ENCODE assay signal across 22 cellular contexts in genomic region chr3:12716605-12717121, GRCh38. TPM values are rescaled to one million over a fixed set of nuclear protein-coding genes. Genes with fewer than 3 reads are reported as not detected.
A peak's percentile ranks its signal among the peaks of the same experiment; 100 is the strongest.
DNase-seq lines count a peak whose midpoint lies in the region; ATAC-seq and TF ChIP-seq lines count a peak whose summit lies in the region.
"Had no signal": no experiment of that assay in that cellular context is flagged by ENCODE, and none has a peak within 500 bp of the region (broad histone marks: within the 10 kb centered on the region; RNA-seq: fewer than 3 reads in every experiment).

No MANE protein-coding gene starts in this region.

- no peak overlapping the region; the same call in 1 of the 2 replicates for H3K9ac ChIP-seq in MM.1S (ENCODE audit: low read length)

- DNase-seq in Caki2 (ENCODE audit: low read depth) (peak; percentile 53), MM.1S (peak; percentile 37), cardiac fibroblast (ENCODE audit: low read depth in 2 of 2) (peak; percentile 37 to 57), lung microvascular endothelial cell (ENCODE audit: low read depth in 2 of 2) (peak; percentile 31 to 56), tibial artery (no peak), gastrocnemius medialis (no peak), RPMI8226 (no peak)
- DNase-seq: activated CD8-positive, alpha-beta T cell treated with anti-CD3 and anti-CD28 coated beads, Interleukin-2, amount 10 ng/mL, durations not matched to agents 7 days and 5 days; anterior cingulate cortex; cortex of kidney; DMS53; Kasumi-1; left lung; naive B cell; NCI-H1694 treated with DMSO at 0.1 percent for 48 hours; NCI-H510A; WERI-Rb-1 had no signal

- no peaks in the 10 kb centered on the region for H3K36me3 ChIP-seq in MM.1S (replicated peaks; ENCODE audit: insufficient read depth, low read length)
- H3K36me3 ChIP-seq in tibial artery = no peaks in the 10 kb centered on the region
- H3K36me3 ChIP-seq in gastrocnemius medialis = no peaks in the 10 kb centered on the region
- H3K36me3 ChIP-seq: esophagus muscularis mucosa, left lung, prostate gland, WERI-Rb-1 had no signal

- H3K9me2 ChIP-seq in MM.1S (replicated peaks; ENCODE audit: insufficient read depth, low read length) = no peaks in the 10 kb centered on the region

- H3K4me3 ChIP-seq in MM.1S (ENCODE audit: low read length) (peak overlapping the region; percentile 48), cardiac fibroblast (replicated peaks in 1 of 2; ENCODE audit: low read depth in 2 of 2, low read length in 2 of 2) (no peak overlapping the region), tibial artery (no peak overlapping the region), gastrocnemius medialis (no peak overlapping the region)
- H3K4me3 ChIP-seq: esophagus muscularis mucosa, left lung, prostate gland had no signal

- H3K27ac ChIP-seq in MM.1S (ENCODE audit: low read length) (no peak overlapping the region; the same call in 1 of the 2 replicates), tibial artery (no peak overlapping the region), gastrocnemius medialis (no peak overlapping the region)
- H3K27ac ChIP-seq: esophagus muscularis mucosa, left lung, prostate gland, WERI-Rb-1 had no signal

- ATAC-seq in gastrocnemius medialis (no peak), HG03378 (IDR thresholded peaks at IDR 0.05; ENCODE audit: unreplicated experiment) (no peak)
- ATAC-seq: activated CD8-positive, alpha-beta T cell treated with anti-CD3 and anti-CD28 coated beads, Interleukin-2, amount 10 ng/mL, durations not matched to agents 7 days and 5 days; left lung had no signal

- H3K9me3 ChIP-seq in MM.1S (replicated peaks; ENCODE audit: insufficient read depth, low read length) (no peaks in the 10 kb centered on the region), tibial artery (no peaks in the 10 kb centered on the region), gastrocnemius medialis (no peaks in the 10 kb centered on the region)
- H3K9me3 ChIP-seq: esophagus muscularis mucosa, left lung, prostate gland had no signal

- peak overlapping the region; percentile 78 for H2AFZ ChIP-seq in MM.1S (ENCODE audit: low read length)

- intact Hi-C loops in tibial artery (cut with DNase I; ENCODE audit: low total_unique reads) (no loop called here), gastrocnemius medialis (cut with DNase I; ENCODE audit: low total_unique reads) (no loop called here)

- no peaks in the 10 kb centered on the region for H4K20me1 ChIP-seq in MM.1S (ENCODE audit: insufficient read depth, low read length)

- TF ChIP-seq CTCF in MM.1S (IDR thresholded peaks at IDR 0.05; ENCODE audit: low read length) = no peak
- no peak for TF ChIP-seq CTCF in cardiac fibroblast (IDR thresholded peaks at IDR 0.05; ENCODE audit: low read depth, low read length)
- TF ChIP-seq CTCF in tibial artery (IDR thresholded peaks at IDR 0.05) = no peak
- TF ChIP-seq CTCF in gastrocnemius medialis (IDR thresholded peaks at IDR 0.05 in 4 of 5, conservative IDR thresholded peaks at IDR 0.05 in 1 of 5) = no peak

- no peaks in the 10 kb centered on the region for H3K79me2 ChIP-seq in MM.1S (ENCODE audit: low read length)

- in situ Hi-C loops in Caki2 (cut with HindIII; ENCODE audit: low pct_unique_long_range_greater_than_20kb, low sequenced_read_pairs) = no loop called here
- in situ Hi-C loops in gastrocnemius medialis (cut with MboI; ENCODE audit: low sequenced_read_pairs in 4 of 4) = loop anchor here in 3 of 4 donors (25.0 kb wide), 2 partner anchors 154 to 579 kb away; partner anchors contain the start of gene MKRN2 (in 1 of the 3)

- H3K4me1 ChIP-seq in MM.1S (ENCODE audit: low read length) (peaks cover 4% of the 10 kb centered on the region; the same call in 1 of the 2 replicates), tibial artery (peaks cover 0 to 10% (median 4%) of the 10 kb centered on the region in 4 donors), gastrocnemius medialis (peaks cover 3 to 4% of the 10 kb centered on the region in 2 donors)
- H3K4me1 ChIP-seq: prostate gland had no signal

- no peaks in the 10 kb centered on the region for H3F3A ChIP-seq in MM.1S (ENCODE audit: insufficient read depth, low read length)

- peak overlapping the region; percentile 69; the same call in 1 of the 2 replicates for H3K4me2 ChIP-seq in MM.1S (ENCODE audit: low read depth, low read length)

- H3K27me3 ChIP-seq in MM.1S (replicated peaks; ENCODE audit: insufficient read depth, low read length) (no peaks in the 10 kb centered on the region), tibial artery (no peaks in the 10 kb centered on the region), gastrocnemius medialis (no peaks in the 10 kb centered on the region)
- H3K27me3 ChIP-seq: esophagus muscularis mucosa, left lung had no signal

- TF ChIP-seq POLR2A in gastrocnemius medialis (IDR thresholded peaks at IDR 0.05) = no peak

RNA-seq across cellular contexts. Expression of gene TMEM40, which starts 42.4 kb away (rescaled TPM):
- not detected in 2 replicates for total RNA-seq in Caki2 (2014; rRNA removed; shearing (Covaris generic); ENCODE audit: low replicate concordance)
- total RNA-seq in lung microvascular endothelial cell = not detected in 2 replicates
- 1 to 10 TPM in 1 of 4 donors, under 1 TPM in 1, not detected in 2; 0.62 to 1.2 TPM for total RNA-seq in gastrocnemius medialis
- total RNA-seq: activated CD8-positive, alpha-beta T cell treated with anti-CD3 and anti-CD28 coated beads, Interleukin-2, amount 10 ng/mL, durations not matched to agents 7 days and 5 days; activated T-helper 2 cell treated with anti-CD3 and anti-CD28 coated beads, Interferon-gamma antibody, Interleukin-2, Interleukin-4, amounts not matched to agents 10 μg/mL and 5 μg/mL and 100 μg/mL, durations not matched to agents 14 hours and 24 hours and 36 hours; B cell; esophagus muscularis mucosa had no signal

RNA-seq across cellular contexts. Expression of gene RAF1, which starts 52.7 kb away (rescaled TPM):
- total RNA-seq in Caki2 (2014; rRNA removed; shearing (Covaris generic); ENCODE audit: low replicate concordance) = 59.0 and 67.3 TPM in 2 replicates
- total RNA-seq in lung microvascular endothelial cell = 74.8 and 84.7 TPM in 2 replicates
- total RNA-seq in gastrocnemius medialis = 100 to 1,000 TPM; 212 to 346 (median 246) TPM

Comparison
In these comparisons a context has a peak if more than half of its experiments do, and no peak if none do; other contexts are left out.
1. DNase-seq: peak in Caki2 (single experiment), MM.1S (single experiment), cardiac fibroblast (2 of 2) and lung microvascular endothelial cell (2 of 2); none in tibial artery (0 of 2), gastrocnemius medialis (0 of 2) and RPMI8226 (single experiment).